ENCODE assay signal across 9 cellular contexts in the genomic region with DNA sequence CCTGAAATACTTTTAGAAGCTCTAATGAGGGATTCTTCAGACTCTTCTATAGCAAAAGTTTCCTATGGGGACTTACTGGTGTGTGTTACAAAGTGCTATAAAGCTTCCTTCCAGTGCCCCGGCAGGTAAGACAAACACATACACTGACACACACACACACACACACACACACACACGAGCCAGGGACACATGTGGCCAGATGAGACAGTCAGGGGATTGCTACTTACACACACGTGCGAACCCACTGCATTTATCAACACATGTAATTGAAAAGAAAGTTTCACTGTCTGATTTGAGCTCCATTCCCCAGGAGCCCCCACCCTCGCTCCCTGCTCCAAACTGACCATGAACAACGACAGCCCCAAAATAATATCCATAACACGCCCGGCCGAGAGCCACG.
DNase-seq lines count a peak whose midpoint lies in the region; ATAC-seq, FAIRE-seq and TF ChIP-seq lines count a peak whose summit lies in the region.
"Had no signal": no experiment of that assay in that cellular context is flagged by ENCODE, and none has a peak within 500 bp of the region (broad histone marks: within the 10 kb centered on the region; RNA-seq: fewer than 3 reads in every experiment).

No MANE protein-coding gene starts in this region.

- H3K27ac Mint-ChIP-seq in activated CD8-positive, alpha-beta T cell treated with anti-CD3 and anti-CD28 coated beads for 36 hours: no peak overlapping the region
- no peak overlapping the region for H3K27ac Mint-ChIP-seq in activated CD8-positive, alpha-beta T cell treated with anti-CD3 and anti-CD28 coated beads, Interleukin-2, amount 10 ng/mL, durations not matched to agents 7 days and 5 days
- no peak overlapping the region for H3K27ac Mint-ChIP-seq in immature natural killer cell

- peaks cover 37% of the 10 kb centered on the region for H3K27me3 Mint-ChIP-seq in activated CD8-positive, alpha-beta T cell treated with anti-CD3 and anti-CD28 coated beads for 36 hours
- peaks cover 42% of the 10 kb centered on the region for H3K27me3 Mint-ChIP-seq in activated CD8-positive, alpha-beta T cell treated with anti-CD3 and anti-CD28 coated beads, Interleukin-2, amount 10 ng/mL, durations not matched to agents 7 days and 5 days (ENCODE audit: low read depth)
- peaks cover 2 to 23% (median 7%) of the 10 kb centered on the region in 3 donors for H3K27me3 Mint-ChIP-seq in immature natural killer cell (ENCODE audit: low read depth in 3 of 3)

- H3K27ac ChIP-seq in right lobe of liver (peak overlapping the region in 2 of 3 donors; percentile 39 to 65), thyroid gland (peak overlapping the region; percentile 61 to 81 (median 71))

- H3K36me3 ChIP-seq in right lobe of liver (no peaks in the 10 kb centered on the region), thyroid gland (no peaks in the 10 kb centered on the region)

- H3K4me1 ChIP-seq in right lobe of liver (peaks cover 0 to 22% (median 9%) of the 10 kb centered on the region in 4 donors), thyroid gland (peaks cover 27 to 48% of the 10 kb centered on the region in 2 donors)

- no peak for ATAC-seq in activated CD8-positive, alpha-beta T cell treated with anti-CD3 and anti-CD28 coated beads for 36 hours
- no peak for ATAC-seq in activated CD8-positive, alpha-beta T cell treated with anti-CD3 and anti-CD28 coated beads, Interleukin-2, amount 10 ng/mL, durations not matched to agents 7 days and 5 days
- peak; percentile 11 to 40 (median 22) for ATAC-seq in right lobe of liver
- no peak for ATAC-seq in HG03135 (IDR thresholded peaks at IDR 0.05; ENCODE audit: unreplicated experiment)

- 27% methylated on average over 10 of the region's 10 CpGs for WGBS in right lobe of liver (ENCODE audit: insufficient coverage, low coverage, low lambda C conversion rate, missing lambda C conversion rate)
- WGBS in thyroid gland, 2 donors: 26 to 44% methylated on average over 10 of the region's 10 CpGs

- POLR2A ChIA-PET in activated CD8-positive, alpha-beta T cell treated with anti-CD3 and anti-CD28 coated beads for 36 hours (lab: Charles Lee): no interaction called here
- POLR2A ChIA-PET in activated CD8-positive, alpha-beta T cell treated with anti-CD3 and anti-CD28 coated beads, Interleukin-2, amount 10 ng/mL, durations not matched to agents 7 days and 5 days (lab: Charles Lee): no interaction called here

- H3K9me3 ChIP-seq in right lobe of liver: no peaks in the 10 kb centered on the region
- H3K9me3 ChIP-seq in thyroid gland: no peaks in the 10 kb centered on the region

- CTCF ChIA-PET in activated CD8-positive, alpha-beta T cell treated with anti-CD3 and anti-CD28 coated beads for 36 hours (lab: Charles Lee): interaction anchor here (1.3 to 1.4 kb wide), 2 partner anchors 13 to 71 kb away, joined by 4 read pairs; no protein-coding TSS in a partner anchor
- CTCF ChIA-PET in activated CD8-positive, alpha-beta T cell treated with anti-CD3 and anti-CD28 coated beads, Interleukin-2, amount 10 ng/mL, durations not matched to agents 7 days and 5 days (lab: Charles Lee): no interaction called here

- H3K36me3 Mint-ChIP-seq in activated CD8-positive, alpha-beta T cell treated with anti-CD3 and anti-CD28 coated beads for 36 hours (ENCODE audit: low read depth): no peaks in the 10 kb centered on the region
- no peaks in the 10 kb centered on the region for H3K36me3 Mint-ChIP-seq in activated CD8-positive, alpha-beta T cell treated with anti-CD3 and anti-CD28 coated beads, Interleukin-2, amount 10 ng/mL, durations not matched to agents 7 days and 5 days (ENCODE audit: low read depth)
- H3K36me3 Mint-ChIP-seq in immature natural killer cell: no peaks in the 10 kb centered on the region

- no peak for TF ChIP-seq CTCF in activated CD8-positive, alpha-beta T cell treated with anti-CD3 and anti-CD28 coated beads for 36 hours (IDR thresholded peaks at IDR 0.05)
- no peak for TF ChIP-seq CTCF in cardiac fibroblast (IDR thresholded peaks at IDR 0.05; ENCODE audit: low read depth, low read length)
- no peak for TF ChIP-seq CTCF in right lobe of liver (IDR thresholded peaks at IDR 0.05)
- no peak for TF ChIP-seq CTCF in thyroid gland (IDR thresholded peaks at IDR 0.05)

- no peak for DNase-seq in activated CD8-positive, alpha-beta T cell treated with anti-CD3 and anti-CD28 coated beads for 36 hours
- no peak for DNase-seq in activated CD8-positive, alpha-beta T cell treated with anti-CD3 and anti-CD28 coated beads, Interleukin-2, amount 10 ng/mL, durations not matched to agents 7 days and 5 days
- DNase-seq in cardiac fibroblast (ENCODE audit: low read depth in 2 of 2): no peak
- DNase-seq in right lobe of liver: no peak
- DNase-seq in thyroid gland: peak in 1 of 2 donors; percentile 27
- no peak for DNase-seq in immature natural killer cell
- DNase-seq in urothelium cell line (ENCODE audit: low spot score): no peak
- DNase-seq: NCI-H2107 had no signal

- no peak for FAIRE-seq in urothelium cell line (lab: Jason Lieb, UNC)

- intact Hi-C loops in activated CD8-positive, alpha-beta T cell treated with anti-CD3 and anti-CD28 coated beads for 36 hours (cut with micrococcal nuclease): no loop called here
- intact Hi-C loops in right lobe of liver (cut with DNase I) (no loop called here), thyroid gland (cut with DNase I) (no loop called here)

- no peaks in the 10 kb centered on the region for H3K9me3 Mint-ChIP-seq in activated CD8-positive, alpha-beta T cell treated with anti-CD3 and anti-CD28 coated beads for 36 hours
- H3K9me3 Mint-ChIP-seq in activated CD8-positive, alpha-beta T cell treated with anti-CD3 and anti-CD28 coated beads, Interleukin-2, amount 10 ng/mL, durations not matched to agents 7 days and 5 days (ENCODE audit: insufficient read depth): no peaks in the 10 kb centered on the region
- H3K9me3 Mint-ChIP-seq in immature natural killer cell: no peaks in the 10 kb centered on the region

- peaks cover 14% of the 10 kb centered on the region for H3K4me1 Mint-ChIP-seq in activated CD8-positive, alpha-beta T cell treated with anti-CD3 and anti-CD28 coated beads for 36 hours (ENCODE audit: low read depth)
- H3K4me1 Mint-ChIP-seq in activated CD8-positive, alpha-beta T cell treated with anti-CD3 and anti-CD28 coated beads, Interleukin-2, amount 10 ng/mL, durations not matched to agents 7 days and 5 days (ENCODE audit: low read depth): peaks cover 17% of the 10 kb centered on the region
- peaks cover 13 to 19% of the 10 kb centered on the region in 2 donors for H3K4me1 Mint-ChIP-seq in immature natural killer cell

- TF ChIP-seq POLR2A in right lobe of liver (IDR thresholded peaks at IDR 0.05) (no peak), thyroid gland (IDR thresholded peaks at IDR 0.05) (no peak)

- H3K4me3 ChIP-seq in cardiac fibroblast (replicated peaks in 1 of 2; ENCODE audit: low read depth in 2 of 2, low read length in 2 of 2) (peak overlapping the region; percentile 55 to 75), right lobe of liver (peak overlapping the region; percentile 63 to 67 (median 67)), thyroid gland (replicated peaks in 1 of 3) (peak overlapping the region in 2 of 3 donors; percentile 20 to 42)

- peak overlapping the region; percentile 55 for H3K4me3 Mint-ChIP-seq in activated CD8-positive, alpha-beta T cell treated with anti-CD3 and anti-CD28 coated beads for 36 hours
- H3K4me3 Mint-ChIP-seq in activated CD8-positive, alpha-beta T cell treated with anti-CD3 and anti-CD28 coated beads, Interleukin-2, amount 10 ng/mL, durations not matched to agents 7 days and 5 days: no peak overlapping the region
- H3K4me3 Mint-ChIP-seq in immature natural killer cell: peak overlapping the region in 1 of 5 donors; percentile 2

- H3K27me3 ChIP-seq in right lobe of liver (no peaks in the 10 kb centered on the region), thyroid gland (no peaks in the 10 kb centered on the region)

Comparison
In these comparisons a context has a peak if more than half of its experiments do, and no peak if none do; other contexts are left out.
1. ATAC-seq: peak in right lobe of liver (4 of 4); none in activated CD8-positive, alpha-beta T cell treated with anti-CD3 and anti-CD28 coated beads for 36 hours (single experiment), activated CD8-positive, alpha-beta T cell treated with anti-CD3 and anti-CD28 coated beads, Interleukin-2, amount 10 ng/mL, durations not matched to agents 7 days and 5 days (single experiment) and HG03135 (single experiment).
2. Peak in every context shown above with its lines, with median percentiles within 50 percentile points of each other: H3K4me3 ChIP-seq.